In the genomic region with DNA sequence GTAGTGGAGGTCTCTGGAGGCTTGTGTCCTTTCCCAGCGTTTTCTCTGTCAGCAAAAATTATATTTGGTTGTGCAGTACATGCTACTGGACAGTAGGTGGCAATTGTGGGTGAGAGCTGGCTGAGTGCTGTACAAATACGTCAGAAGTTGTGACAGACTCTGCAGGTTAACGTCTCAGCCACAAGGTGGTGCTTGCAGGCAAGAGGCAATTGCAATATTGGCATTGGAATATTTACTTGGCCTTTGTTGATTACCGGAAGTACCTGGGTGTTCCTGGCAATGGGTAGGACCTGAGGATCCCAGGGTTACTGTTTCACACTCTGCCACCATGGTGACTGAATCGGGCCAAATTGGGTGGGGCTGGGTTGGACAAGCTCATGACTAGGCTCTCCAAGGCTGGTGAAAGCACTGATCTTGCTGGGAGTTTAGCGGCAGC, we compare ENCODE assay signal across 8 cellular contexts.
DNase-seq lines count a peak whose midpoint lies in the region; ATAC-seq and TF ChIP-seq lines count a peak whose summit lies in the region.

No MANE protein-coding gene starts in this region.

- no peaks in the 10 kb centered on the region for H3K27me3 ChIP-seq in adrenal gland
- no peaks in the 10 kb centered on the region for H3K27me3 ChIP-seq in right lobe of liver
- H3K27me3 ChIP-seq in ovary: peaks cover 3% of the 10 kb centered on the region

- intact Hi-C loops in adrenal gland (cut with DNase I): no loop called here
- intact Hi-C loops in right lobe of liver (cut with DNase I): no loop called here
- intact Hi-C loops in ovary (cut with DNase I): no loop called here

- no peaks in the 10 kb centered on the region for H3K9me3 ChIP-seq in adrenal gland (replicated peaks in 1 of 3)
- no peaks in the 10 kb centered on the region for H3K9me3 ChIP-seq in right lobe of liver
- H3K9me3 ChIP-seq in ovary: no peaks in the 10 kb centered on the region

- no peak for TF ChIP-seq POLR2A in adrenal gland (IDR thresholded peaks at IDR 0.05)
- no peak for TF ChIP-seq POLR2A in right lobe of liver (IDR thresholded peaks at IDR 0.05)
- TF ChIP-seq POLR2A in ovary (IDR thresholded peaks at IDR 0.05): no peak

- H3K36me3 ChIP-seq in adrenal gland (replicated peaks in 1 of 2): no peaks in the 10 kb centered on the region
- no peaks in the 10 kb centered on the region for H3K36me3 ChIP-seq in right lobe of liver
- H3K36me3 ChIP-seq in ovary: no peaks in the 10 kb centered on the region

- TF ChIP-seq CTCF in adrenal gland (IDR thresholded peaks at IDR 0.05) (peak; percentile 21 to 50 (median 35)), right lobe of liver (IDR thresholded peaks at IDR 0.05) (peak; percentile 54 to 89 (median 64)), ovary (IDR thresholded peaks at IDR 0.05) (no peak)

- H3K4me1 ChIP-seq in adrenal gland (replicated peaks in 1 of 2): no peaks in the 10 kb centered on the region
- H3K4me1 ChIP-seq in right lobe of liver: no peaks in the 10 kb centered on the region
- no peaks in the 10 kb centered on the region for H3K4me1 ChIP-seq in ovary (ENCODE audit: insufficient read depth)

- H3K4me3 ChIP-seq in adrenal gland (no peak overlapping the region), right lobe of liver (no peak overlapping the region), ovary (no peak overlapping the region)

- DNase-seq in ELR (ENCODE audit: low read depth): peak; percentile 83
- peak; percentile 0 for DNase-seq in NCI-H2196 (lab: John Stamatoyannopoulos, UW; ENCODE audit: unreplicated experiment)
- peak in 4 of 7 donors; percentile 7 to 27 (median 26) for DNase-seq in adrenal gland
- DNase-seq in right lobe of liver: peak in 1 of 3 donors; percentile 64
- DNase-seq in Ammon's horn (ENCODE audit: low spot score): no peak
- no peak for DNase-seq in ovary

- H3K27ac ChIP-seq in adrenal gland (no peak overlapping the region), right lobe of liver (no peak overlapping the region), ovary (no peak overlapping the region)

- WGBS in adrenal gland, 4 donors: 36 to 41% (median 38%) methylated on average over 6 of the region's 6 CpGs
- 20% methylated on average over 4 of the region's 6 CpGs for WGBS in right lobe of liver (ENCODE audit: insufficient coverage, low coverage, low lambda C conversion rate, missing lambda C conversion rate)
- WGBS in ovary, 3 donors: 39 to 48% (median 42%) methylated on average over 6 of the region's 6 CpGs

- ATAC-seq in GM19455 (IDR thresholded peaks at IDR 0.05; ENCODE audit: unreplicated experiment) (peak; percentile 96), HG03342 (IDR thresholded peaks at IDR 0.05; ENCODE audit: unreplicated experiment) (peak; percentile 100), right lobe of liver (peak; percentile 97 to 100 (median 99))

- no peak for TF ChIP-seq EP300 in ovary (IDR thresholded peaks at IDR 0.05)

Comparison
In these comparisons a context has a peak if more than half of its experiments do, and no peak if none do; other contexts are left out.
1. DNase-seq: peak in ELR (single experiment), NCI-H2196 (single experiment) and adrenal gland (4 of 7); none in Ammon's horn (single experiment) and ovary (0 of 5).
2. CTCF ChIP-seq: peak in adrenal gland (6 of 6) and right lobe of liver (4 of 4); none in ovary (0 of 3).
3. Peak in every context shown above with its lines, with median percentiles within 50 percentile points of each other: ATAC-seq.